In genomic region chr6:36130672-36131516, GRCh38 we compare ENCODE assay signal across 8 cellular contexts. TPM values are rescaled to one million over a fixed set of nuclear protein-coding genes. Genes with fewer than 3 reads are reported as not detected.
DNase-seq lines count a peak whose midpoint lies in the region; ATAC-seq and TF ChIP-seq lines count a peak whose summit lies in the region.

No MANE protein-coding gene starts in this region.

- peak overlapping the region; percentile 32 for H3K4me3 ChIP-seq in fibroblast of villous mesenchyme (ENCODE audit: low read depth, low read length)

- ATAC-seq in GM21825 (IDR thresholded peaks at IDR 0.05; ENCODE audit: unreplicated experiment) (no peak), GM21786 (IDR thresholded peaks at IDR 0.05; ENCODE audit: unreplicated experiment) (no peak)

- peaks cover 10% of the 10 kb centered on the region for H3K27me3 Mint-ChIP-seq in progenitor cell of endocrine pancreas

- peak overlapping the region; percentile 93 for H3K27ac Mint-ChIP-seq in progenitor cell of endocrine pancreas

- peak overlapping the region; percentile 75 for H3K4me3 Mint-ChIP-seq in progenitor cell of endocrine pancreas (ENCODE audit: low read depth)

- TF ChIP-seq CTCF in fibroblast of villous mesenchyme (IDR thresholded peaks at IDR 0.05; ENCODE audit: insufficient read depth, low read depth, low read length), result no peak
- TF ChIP-seq CTCF in progenitor cell of endocrine pancreas (IDR thresholded peaks at IDR 0.05; ENCODE audit: unreplicated experiment), result peak; percentile 35

- H3K36me3 Mint-ChIP-seq in progenitor cell of endocrine pancreas (ENCODE audit: insufficient read depth), result peaks cover 14% of the 10 kb centered on the region

- DNase-seq in NCI-H1436 (lab: John Stamatoyannopoulos, UW) (peak; percentile 40), NCI-H1436 treated with DMSO at 0.1 percent for 48 hours (lab: John Stamatoyannopoulos, UW) (no peak), NCI-H2029 treated with DMSO at 0.1 percent for 48 hours (lab: John Stamatoyannopoulos, UW) (peak; percentile 43), activated T-cell treated with anti-CD3 and anti-CD28 coated beads for 48 hours (ENCODE audit: low read depth) (peak; percentile 60), fibroblast of villous mesenchyme (ENCODE audit: low read depth) (peak; percentile 24), progenitor cell of endocrine pancreas (ENCODE audit: low spot score, unreplicated experiment) (peak; percentile 46)

- no peaks in the 10 kb centered on the region for H3K9me3 Mint-ChIP-seq in progenitor cell of endocrine pancreas (ENCODE audit: low read depth)

- H3K4me1 Mint-ChIP-seq in progenitor cell of endocrine pancreas (ENCODE audit: low read depth), result peaks cover 14% of the 10 kb centered on the region

RNA-seq across cellular contexts. Expression of gene MAPK13, which starts 0.6 kb away (rescaled TPM):
- total RNA-seq in fibroblast of villous mesenchyme (8.1 and 10.8 TPM in 2 replicates), progenitor cell of endocrine pancreas (41.2 and 42.9 TPM in 2 replicates)
